Comparison of ENCODE assay signal across 10 cellular contexts in genomic region chr2:46937457-46937856, GRCh38. TPM values are rescaled to one million over a fixed set of nuclear protein-coding genes. Genes with fewer than 3 reads are reported as not detected.
DNase-seq lines count a peak whose midpoint lies in the region; ATAC-seq and TF ChIP-seq lines count a peak whose summit lies in the region.
"Had no signal": no experiment of that assay in that cellular context is flagged by ENCODE, and none has a peak within 500 bp of the region (broad histone marks: within the 10 kb centered on the region; RNA-seq: fewer than 3 reads in every experiment).

No MANE protein-coding gene starts in this region.

- H3K27ac ChIP-seq in psoas muscle (no peak overlapping the region), caudate nucleus (ENCODE audit: low read depth, low read length) (no peak overlapping the region)

- ATAC-seq in psoas muscle (no peak), GM19452 (IDR thresholded peaks at IDR 0.05; ENCODE audit: unreplicated experiment) (no peak)

- TF ChIP-seq POLR2A in NB4 (IDR thresholded peaks at IDR 0.05; ENCODE audit: extremely low read depth, insufficient read length) = no peak

- WGBS in psoas muscle, 3 donors = 59 to 74% (median 74%) methylated on average over 4 of the region's 4 CpGs

- TF ChIP-seq CTCF in NB4 (IDR thresholded peaks at IDR 0.05; ENCODE audit: low read depth, low read length) (peak; percentile 33), psoas muscle (IDR thresholded peaks at IDR 0.05) (peak; percentile 18)

- H3K36me3 ChIP-seq in psoas muscle (ENCODE audit: insufficient read depth in 1 of 2, low read depth in 1 of 2) = no peaks in the 10 kb centered on the region

- H3K4me3 ChIP-seq in NB4 (ENCODE audit: low read depth, low read length) = no peak overlapping the region
- H3K4me3 ChIP-seq in psoas muscle = no peak overlapping the region

- intact Hi-C loops in psoas muscle (cut with DNase I) = no loop called here

- DNase-seq in DMS 273 (lab: John Stamatoyannopoulos, UW; ENCODE audit: unreplicated experiment) (peak; percentile 10), DMS 273 treated with DMSO at 0.1 percent for 48 hours (lab: John Stamatoyannopoulos, UW) (no peak), NB4 (ENCODE audit: low read depth) (no peak), dermis blood vessel endothelial cell (peak; percentile 31), psoas muscle (no peak), T-helper 9 cell (no peak), caudate nucleus (lab: John Stamatoyannopoulos, UW) (no peak)
- DNase-seq: activated T-cell treated with anti-CD3 and anti-CD28 coated beads, Interleukin-2, amount 50 U/mL, for 24 hours; NCI-H774 had no signal

- H3K9me3 ChIP-seq in psoas muscle = no peaks in the 10 kb centered on the region

- no peaks in the 10 kb centered on the region for H3K27me3 ChIP-seq in psoas muscle (ENCODE audit: insufficient read depth in 3 of 3, low read length in 2 of 3)

- H3K4me1 ChIP-seq in psoas muscle = peaks cover 10% of the 10 kb centered on the region

RNA-seq across cellular contexts. Expression of gene TTC7A, which starts 3.6 kb away (rescaled TPM):
- total RNA-seq in dermis blood vessel endothelial cell (12.5 and 13.4 TPM in 2 replicates), psoas muscle (1 to 10 TPM; 3.6 to 5.9 (median 4.0) TPM)
- 1 to 10 TPM; 1.7 to 2.7 (median 2.2) TPM for polyA plus RNA-seq in psoas muscle

RNA-seq across cellular contexts. Expression of gene MCFD2, which starts 21.9 kb away (rescaled TPM):
- total RNA-seq in dermis blood vessel endothelial cell (157 and 211 TPM in 2 replicates), psoas muscle (100 to 1,000 TPM in 2 of 4 donors, 10 to 100 TPM in 2; 65.2 to 121 (median 96.9) TPM)
- polyA plus RNA-seq in psoas muscle = 10 to 100 TPM; 52.2 to 99.2 (median 69.8) TPM

Comparison
In these comparisons a context has a peak if more than half of its experiments do, and no peak if none do; other contexts are left out.
1. DNase-seq: peak in DMS 273 (single experiment) and dermis blood vessel endothelial cell (single experiment); none in DMS 273 treated with DMSO at 0.1 percent for 48 hours (single experiment), NB4 (single experiment), psoas muscle (0 of 2), T-helper 9 cell (single experiment) and caudate nucleus (0 of 61).